In the genomic region with DNA sequence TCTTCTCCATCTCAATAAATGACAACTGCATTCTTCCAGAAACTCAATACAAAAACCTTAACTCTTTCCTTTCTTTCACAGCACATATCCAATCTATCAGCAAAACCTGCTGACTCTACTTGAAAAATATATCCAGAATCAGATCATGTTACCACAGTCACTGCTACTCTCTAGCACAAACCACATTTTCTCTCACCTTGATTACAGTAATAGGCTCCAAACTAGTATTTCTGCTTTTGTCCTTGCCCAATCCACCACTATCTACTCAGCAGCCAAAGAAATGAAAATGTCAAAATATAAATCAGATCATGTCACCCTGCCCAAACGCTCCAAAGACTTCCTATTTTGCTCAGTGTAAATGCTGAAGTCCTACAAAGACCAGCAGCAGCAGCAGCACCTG, we compare ENCODE assay signal across 26 cellular contexts. TPM values are rescaled to one million over a fixed set of nuclear protein-coding genes. Genes with fewer than 3 reads are reported as not detected.
DNase-seq lines count a peak whose midpoint lies in the region; ATAC-seq, FAIRE-seq and TF ChIP-seq lines count a peak whose summit lies in the region.
"Had no signal": no experiment of that assay in that cellular context is flagged by ENCODE, and none has a peak within 500 bp of the region (broad histone marks: within the 10 kb centered on the region; RNA-seq: fewer than 3 reads in every experiment).

No MANE protein-coding gene starts in this region.

- TF ChIP-seq CTCF in bronchial epithelial cell (IDR thresholded peaks at IDR 0.05; ENCODE audit: insufficient read depth, low read length, severe bottlenecking) (no peak), progenitor cell of endocrine pancreas (IDR thresholded peaks at IDR 0.05; ENCODE audit: unreplicated experiment) (no peak), H9 (conservative IDR thresholded peaks at IDR 0.05) (no peak)

- H3K36me3 ChIP-seq in bronchial epithelial cell (ENCODE audit: control insufficient read depth, insufficient read depth, low read length) = peaks cover 6% of the 10 kb centered on the region

- no peak overlapping the region for H2BK15ac ChIP-seq in H9 (ENCODE audit: low read depth, low read length)

- H3K18ac ChIP-seq in H9 (ENCODE audit: insufficient read length, low read depth, low read length) = no peak overlapping the region

- no peak overlapping the region for H3K56ac ChIP-seq in H9 (ENCODE audit: insufficient read length, low read depth, low read length)

- no peak overlapping the region for H2BK20ac ChIP-seq in H9 (ENCODE audit: low read depth, low read length, poor library complexity, severe bottlenecking)

- H3K4me3 Mint-ChIP-seq in progenitor cell of endocrine pancreas (ENCODE audit: low read depth) = no peak overlapping the region
- no peak overlapping the region for H3K4me3 Mint-ChIP-seq in H9
- H3K4me3 Mint-ChIP-seq: activated CD8-positive, alpha-beta memory T cell treated with anti-CD3 and anti-CD28 coated beads, Interleukin-2, amount 10 ng/mL, durations not matched to agents 7 days and 5 days; naive thymus-derived CD4-positive, alpha-beta T cell; stimulated activated effector memory CD8-positive, alpha-beta T cell treated with anti-CD3 and anti-CD28 coated beads, Interleukin-12 subunit alpha, Interleukin-12 subunit beta, amount 100 ng/mL, for 72 hours had no signal

- H3K27me3 Mint-ChIP-seq in progenitor cell of endocrine pancreas (no peaks in the 10 kb centered on the region), H9 (ENCODE audit: low read depth) (no peaks in the 10 kb centered on the region)
- H3K27me3 Mint-ChIP-seq: activated CD8-positive, alpha-beta memory T cell treated with anti-CD3 and anti-CD28 coated beads, Interleukin-2, amount 10 ng/mL, durations not matched to agents 7 days and 5 days; naive thymus-derived CD4-positive, alpha-beta T cell had no signal

- ATAC-seq in HG03039 (IDR thresholded peaks at IDR 0.05; ENCODE audit: unreplicated experiment) = no peak
- ATAC-seq: activated CD8-positive, alpha-beta memory T cell treated with anti-CD3 and anti-CD28 coated beads, Interleukin-2, amount 10 ng/mL, durations not matched to agents 7 days and 5 days; HCT116; naive thymus-derived CD4-positive, alpha-beta T cell; stimulated activated effector memory CD8-positive, alpha-beta T cell treated with anti-CD3 and anti-CD28 coated beads, Interleukin-12 subunit alpha, Interleukin-12 subunit beta, amount 100 ng/mL, for 72 hours had no signal

- H3K27ac ChIP-seq in H9 (ENCODE audit: insufficient read length, low read depth, low read length) = no peak overlapping the region
- H3K27ac ChIP-seq: dorsolateral prefrontal cortex, transverse colon had no signal

- H4K8ac ChIP-seq in H9 (replicated peaks; ENCODE audit: insufficient read length, low read depth, low read length) = no peak overlapping the region

- H3K9me3 ChIP-seq in H9 (ENCODE audit: control insufficient read depth, low read depth, low read length) = no peaks in the 10 kb centered on the region
- H3K9me3 ChIP-seq: SK-N-SH, transverse colon had no signal

- no peak for FAIRE-seq in bronchial epithelial cell (lab: Jason Lieb, UNC)
- FAIRE-seq: frontal cortex had no signal

- peaks cover 3% of the 10 kb centered on the region for H3K79me1 ChIP-seq in H9 (ENCODE audit: insufficient read depth, low read depth, low read length, poor library complexity, severe bottlenecking)

- H3K9me3 Mint-ChIP-seq in progenitor cell of endocrine pancreas (ENCODE audit: low read depth) (peaks cover 5% of the 10 kb centered on the region), H9 (no peaks in the 10 kb centered on the region)
- H3K9me3 Mint-ChIP-seq: naive thymus-derived CD4-positive, alpha-beta T cell; stimulated activated effector memory CD8-positive, alpha-beta T cell treated with anti-CD3 and anti-CD28 coated beads, Interleukin-12 subunit alpha, Interleukin-12 subunit beta, amount 100 ng/mL, for 72 hours had no signal

- H3K4me1 Mint-ChIP-seq in progenitor cell of endocrine pancreas (ENCODE audit: low read depth) = peaks cover 7% of the 10 kb centered on the region
- H3K4me1 Mint-ChIP-seq in H9 = no peaks in the 10 kb centered on the region

- no peak overlapping the region for H3K14ac ChIP-seq in H9 (ENCODE audit: insufficient read depth, low read length)

- no peak overlapping the region for H3K9ac ChIP-seq in H9 (ENCODE audit: extremely low read depth, insufficient read length, low read length)
- H3K9ac ChIP-seq: SK-N-SH had no signal

- H3K36me3 Mint-ChIP-seq in progenitor cell of endocrine pancreas (ENCODE audit: insufficient read depth) (peaks cover 32% of the 10 kb centered on the region), H9 (ENCODE audit: insufficient read depth in 1 of 3, low read depth in 3 of 3) (peaks cover 21 to 48% (median 41%) of the 10 kb centered on the region in 3 experiments)

- no peak overlapping the region for H3T11ph ChIP-seq in H9 (ENCODE audit: low read length)

- H3K4me3 ChIP-seq in bronchial epithelial cell (ENCODE audit: low read depth, low read length) = no peak overlapping the region
- H3K4me3 ChIP-seq: dorsolateral prefrontal cortex, transverse colon had no signal

- no peak overlapping the region for H3K4me2 ChIP-seq in H9 (ENCODE audit: insufficient read depth, insufficient read length, low read length)
- H3K4me2 ChIP-seq: SK-N-SH had no signal

- no peak overlapping the region for H2BK120ac ChIP-seq in H9 (ENCODE audit: low read depth, low read length, poor library complexity, severe bottlenecking)

- H3K4me1 ChIP-seq in H9 (ENCODE audit: insufficient read depth, low read length) = no peaks in the 10 kb centered on the region

- no peak overlapping the region for H4K5ac ChIP-seq in H9 (ENCODE audit: insufficient read length, low read depth, low read length)

- H4K20me1 ChIP-seq in H9 (ENCODE audit: control insufficient read depth, insufficient read depth, insufficient read length) = no peaks in the 10 kb centered on the region

- no peak overlapping the region for H2AK5ac ChIP-seq in H9 (ENCODE audit: insufficient read length, low read length)

- H3K23ac ChIP-seq in H9 (ENCODE audit: insufficient read length, low read depth, low read length) = no peak overlapping the region

- H2BK12ac ChIP-seq in H9 (ENCODE audit: insufficient read length, low read depth, low read length) = no peak overlapping the region

- H4K91ac ChIP-seq in H9 (ENCODE audit: insufficient read length, low read depth, low read length) = no peak overlapping the region

- H3K23me2 ChIP-seq in H9 (ENCODE audit: insufficient read length, low read depth, low read length, poor library complexity, severe bottlenecking) = no peaks in the 10 kb centered on the region

- no peak overlapping the region for H3K4ac ChIP-seq in H9 (ENCODE audit: low read depth, low read length)

- no peak overlapping the region for H2AFZ ChIP-seq in H9 (ENCODE audit: low read length)

- DNase-seq in NCI-H2107 treated with DMSO at 0.1 percent for 48 hours (lab: John Stamatoyannopoulos, UW; ENCODE audit: unreplicated experiment) (peak; percentile 19), NCI-H2107 (lab: John Stamatoyannopoulos, UW) (no peak), NOMO-1 treated with DMSO at 0.1 percent for 48 hours (lab: John Stamatoyannopoulos, UW; ENCODE audit: unreplicated experiment) (peak; percentile 87), bronchial epithelial cell (ENCODE audit: low read depth) (peak; percentile 7), progenitor cell of endocrine pancreas (ENCODE audit: low spot score, unreplicated experiment) (no peak), H9 (no peak)
- no peak for DNase-seq in activated CD4-positive, alpha-beta T cell treated with anti-CD3 and anti-CD28 coated beads, Interleukin-2, amount 50 U/mL, for 4 hours
- DNase-seq: 8988T; activated CD4-positive, CD25-positive, alpha-beta regulatory T cell; activated CD8-positive, alpha-beta memory T cell treated with anti-CD3 and anti-CD28 coated beads, Interleukin-2, amount 10 ng/mL, durations not matched to agents 7 days and 5 days; activated naive CD4-positive, alpha-beta T cell treated with Interleukin-2 at 50 U/mL for 16 hours; activated T-cell treated with anti-CD3 and anti-CD28 coated beads, Interleukin-2, amount 50 U/mL, for 48 hours; C1 segment of cervical spinal cord; DMS79 treated with DMSO at 0.1 percent for 48 hours; dorsolateral prefrontal cortex; GDM1; kidney glomerular epithelial cell; naive thymus-derived CD4-positive, alpha-beta T cell; NCI-H1930; NCI-H748 treated with DMSO at 0.1 percent for 48 hours; SK-N-SH; transverse colon had no signal

- H3K27ac Mint-ChIP-seq in progenitor cell of endocrine pancreas = peak overlapping the region; percentile 9
- peak overlapping the region in 1 of 3 experiments; percentile 2; a peak in 1 of 7 replicates for H3K27ac Mint-ChIP-seq in H9
- H3K27ac Mint-ChIP-seq: activated CD8-positive, alpha-beta memory T cell treated with anti-CD3 and anti-CD28 coated beads, Interleukin-2, amount 10 ng/mL, durations not matched to agents 7 days and 5 days; stimulated activated effector memory CD8-positive, alpha-beta T cell treated with anti-CD3 and anti-CD28 coated beads, Interleukin-12 subunit alpha, Interleukin-12 subunit beta, amount 100 ng/mL, for 72 hours had no signal

- H2BK5ac ChIP-seq in H9 (ENCODE audit: insufficient read length, low read length) = no peak overlapping the region

- H3K27me3 ChIP-seq in bronchial epithelial cell (ENCODE audit: control insufficient read depth, insufficient read depth, low read length) = no peaks in the 10 kb centered on the region
- no peaks in the 10 kb centered on the region for H3K27me3 ChIP-seq in H9 (ENCODE audit: insufficient read depth, low read length)
- H3K27me3 ChIP-seq: dorsolateral prefrontal cortex, transverse colon had no signal

- no CpG with 5 or more reads among the region's 1 CpG for WGBS in H9 (ENCODE audit: extremely low coverage, insufficient read length, low lambda C conversion rate)

- H3K79me2 ChIP-seq in H9 (ENCODE audit: insufficient read depth, low read length) = peaks cover 2% of the 10 kb centered on the region; the same call in 1 of the 2 replicates

RNA-seq across cellular contexts. Expression of gene TMCC1, which starts 15.2 kb away (rescaled TPM):
- 18.2 and 19.8 TPM in 2 replicates for total RNA-seq in bronchial epithelial cell
- total RNA-seq in progenitor cell of endocrine pancreas = 52.5 and 54.0 TPM in 2 replicates
- total RNA-seq in H9 (2021) = 22.9 and 24.4 TPM in 2 replicates

Comparison
In these comparisons a context has a peak if more than half of its experiments do, and no peak if none do; other contexts are left out.
1. DNase-seq: peak in NCI-H2107 treated with DMSO at 0.1 percent for 48 hours (single experiment), NOMO-1 treated with DMSO at 0.1 percent for 48 hours (single experiment) and bronchial epithelial cell (single experiment); none in NCI-H2107 (single experiment), progenitor cell of endocrine pancreas (single experiment), H9 (single experiment) and activated CD4-positive, alpha-beta T cell treated with anti-CD3 and anti-CD28 coated beads, Interleukin-2, amount 50 U/mL, for 4 hours (0 of 2).